Comparison of ENCODE assay signal across 17 cellular contexts in the genomic region with DNA sequence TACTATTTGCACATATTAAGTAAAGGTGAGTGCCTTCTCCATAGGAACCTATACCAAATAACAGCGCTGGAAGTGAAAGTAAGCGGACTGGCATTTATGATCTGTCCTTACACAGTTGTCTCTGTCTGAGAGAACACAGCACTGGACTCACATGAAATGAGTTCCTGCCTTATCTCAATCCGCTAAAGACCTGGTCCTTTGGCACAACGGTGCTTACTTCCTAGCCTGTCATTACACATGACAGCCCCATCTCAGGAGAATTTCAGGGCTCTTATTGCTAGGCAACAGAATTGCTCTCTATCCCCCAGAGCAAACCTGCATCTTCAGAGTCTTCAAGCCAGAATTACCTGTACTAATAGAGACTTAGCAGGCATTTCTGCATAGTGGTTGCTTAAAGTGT. TPM values are rescaled to one million over a fixed set of nuclear protein-coding genes. Genes with fewer than 3 reads are reported as not detected.
DNase-seq lines count a peak whose midpoint lies in the region; ATAC-seq and TF ChIP-seq lines count a peak whose summit lies in the region.
"Had no signal": no experiment of that assay in that cellular context is flagged by ENCODE, and none has a peak within 500 bp of the region (broad histone marks: within the 10 kb centered on the region; RNA-seq: fewer than 3 reads in every experiment).

No MANE protein-coding gene starts in this region.

- intact Hi-C loops in Right ventricle myocardium superior (cut with DNase I), result loop anchor here (5.0 kb wide), 1 partner anchor 139 kb away; no protein-coding TSS in a partner anchor
- intact Hi-C loops in cardiac septum (cut with DNase I), result loop anchor here (2.0 to 5.0 kb wide), 2 partner anchors 351 to 379 kb away; no protein-coding TSS in a partner anchor
- intact Hi-C loops in uterus (cut with DNase I; ENCODE audit: low total_unique reads), result no loop called here

- H3K36me3 ChIP-seq in endocrine pancreas (ENCODE audit: control insufficient read depth, insufficient read depth, low read length) (peaks cover 3% of the 10 kb centered on the region), uterus (no peaks in the 10 kb centered on the region)

- peak; percentile 14 for ATAC-seq in Right ventricle myocardium superior (ENCODE audit: poor library complexity)
- ATAC-seq: HCT116 had no signal

- H3K4me3 Mint-ChIP-seq in mesothelial cell of epicardium, result peak overlapping the region; percentile 88
- H3K4me3 Mint-ChIP-seq: CD4-positive, alpha-beta memory T cell; IgD-negative memory B cell had no signal

- H3K4me1 ChIP-seq in endocrine pancreas (ENCODE audit: control insufficient read depth, insufficient read depth, low read length), result peaks cover 5% of the 10 kb centered on the region
- H3K4me1 ChIP-seq in uterus, result no peaks in the 10 kb centered on the region

- peaks cover 3% of the 10 kb centered on the region for H3K27me3 Mint-ChIP-seq in mesothelial cell of epicardium (ENCODE audit: low read depth)

- peak overlapping the region; percentile 73 for H3K27ac Mint-ChIP-seq in mesothelial cell of epicardium
- H3K27ac Mint-ChIP-seq: CD4-positive, alpha-beta memory T cell; IgD-negative memory B cell had no signal

- H3K36me3 Mint-ChIP-seq in mesothelial cell of epicardium, result peaks cover 28% of the 10 kb centered on the region
- H3K36me3 Mint-ChIP-seq: CD4-positive, alpha-beta memory T cell had no signal

- TF ChIP-seq CTCF in mesothelial cell of epicardium (IDR thresholded peaks at IDR 0.05; ENCODE audit: unreplicated experiment) (no peak), uterus (IDR thresholded peaks at IDR 0.05) (no peak)

- no peak for TF ChIP-seq POLR2A in uterus (IDR thresholded peaks at IDR 0.05)

- H3K4me1 Mint-ChIP-seq in mesothelial cell of epicardium, result peaks cover 51% of the 10 kb centered on the region

- H3K9me3 ChIP-seq in endocrine pancreas (ENCODE audit: control insufficient read depth, low read length) (no peaks in the 10 kb centered on the region), uterus (no peaks in the 10 kb centered on the region)

- H3K9ac ChIP-seq in endocrine pancreas (ENCODE audit: control insufficient read depth, insufficient read depth, low read length), result no peak overlapping the region
- H3K9ac ChIP-seq: GM23248 had no signal

- peak overlapping the region; percentile 56 for H3K27ac ChIP-seq in substantia nigra (ENCODE audit: low read depth, low read length, poor library complexity, severe bottlenecking)
- no peak overlapping the region for H3K27ac ChIP-seq in uterus
- H3K27ac ChIP-seq: GM23248 had no signal

- H3K4me3 ChIP-seq in endocrine pancreas (ENCODE audit: control insufficient read depth, insufficient read depth, low read length) (peak overlapping the region; percentile 75), uterus (no peak overlapping the region)
- H3K4me3 ChIP-seq: GM23248 had no signal

- H3K27me3 ChIP-seq in endocrine pancreas (ENCODE audit: control insufficient read depth, insufficient read depth, low read length), result no peaks in the 10 kb centered on the region
- peaks cover 0 to 5% of the 10 kb centered on the region in 2 donors for H3K27me3 ChIP-seq in uterus

- DNase-seq in Right ventricle myocardium superior, result no peak
- no peak for DNase-seq in cardiac septum (ENCODE audit: low spot score)
- DNase-seq in mesothelial cell of epicardium (ENCODE audit: low spot score in 2 of 2, unreplicated experiment in 2 of 2), result no peak
- DNase-seq in substantia nigra (lab: John Stamatoyannopoulos, UW), result no peak
- DNase-seq in DMS114 treated with DMSO at 0.1 percent for 48 hours (lab: John Stamatoyannopoulos, UW; ENCODE audit: unreplicated experiment), result no peak
- DNase-seq in uterus, result no peak
- DNase-seq in COLO829 (ENCODE audit: low spot score), result no peak
- DNase-seq: CD4-positive, alpha-beta memory T cell; DND-41; GDM1; NCI-H146; NCI-H446 treated with DMSO at 0.1 percent for 48 hours; SIG-M5 had no signal

- no peaks in the 10 kb centered on the region for H3K9me3 Mint-ChIP-seq in mesothelial cell of epicardium

RNA-seq across cellular contexts. Expression of a gene that starts 4.3 kb away (rescaled TPM):
- total RNA-seq in Right ventricle myocardium superior (47.1 TPM), cardiac septum (33.5 TPM), mesothelial cell of epicardium (22.8 to 28.4 TPM (median 26.8 TPM) in 3 replicates), uterus (10 to 100 TPM in 1 of 4 donors, 1 to 10 TPM in 2, under 1 TPM in 1; 0.51 to 11.6 (median 5.0) TPM)
- total RNA-seq: CD4-positive, alpha-beta memory T cell had no signal
